Comparison of ENCODE assay signal across 9 cellular contexts in the genomic region with DNA sequence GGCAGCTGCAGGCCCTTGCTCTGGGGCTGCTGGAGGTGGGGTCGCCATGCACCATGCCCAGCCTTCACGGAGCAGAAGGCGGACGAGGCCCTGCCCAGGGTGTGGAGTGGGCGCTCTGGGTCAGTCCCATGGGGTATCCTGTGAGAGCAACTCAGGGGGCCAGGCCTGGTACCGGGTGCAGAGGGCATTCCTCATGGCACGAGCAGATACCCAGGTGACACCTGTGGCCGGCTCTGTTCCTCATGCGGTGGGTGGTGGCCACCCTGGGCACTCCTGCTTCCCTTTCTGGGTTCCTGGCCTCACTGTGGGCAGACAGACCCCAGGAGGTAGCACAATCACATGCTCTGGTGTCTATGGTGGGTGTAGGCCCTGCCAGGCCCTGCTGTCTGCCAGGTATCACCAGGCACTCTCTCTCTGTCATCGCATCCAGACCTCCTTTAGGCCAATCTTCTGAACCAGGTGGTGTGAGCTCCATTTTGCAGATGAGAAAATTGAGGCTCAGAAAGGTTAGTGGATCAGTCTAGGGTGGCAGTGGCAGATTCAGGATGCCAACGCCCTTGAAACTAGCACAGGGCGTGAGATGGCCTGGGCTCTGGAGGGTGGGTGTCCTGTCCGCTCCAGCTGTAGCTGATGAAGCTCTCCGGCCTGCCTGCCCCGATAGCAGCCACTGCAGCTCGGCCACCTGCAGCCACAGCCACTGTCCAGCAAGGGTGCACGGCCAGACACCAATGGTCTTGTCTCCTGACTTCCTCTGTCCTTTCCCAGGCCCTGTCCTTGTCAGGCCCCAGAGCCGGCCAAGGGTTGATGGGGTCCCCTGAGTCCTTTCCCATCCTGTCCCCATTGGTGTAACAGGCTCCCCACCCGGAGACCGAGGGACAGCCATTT. TPM values are rescaled to one million over a fixed set of nuclear protein-coding genes. Genes with fewer than 3 reads are reported as not detected.
DNase-seq lines count a peak whose midpoint lies in the region; ATAC-seq and TF ChIP-seq lines count a peak whose summit lies in the region.
"Had no signal": no experiment of that assay in that cellular context is flagged by ENCODE, and none has a peak within 500 bp of the region (broad histone marks: within the 10 kb centered on the region; RNA-seq: fewer than 3 reads in every experiment).

No MANE protein-coding gene starts in this region.

- H3K23ac ChIP-seq in H9 (ENCODE audit: insufficient read length, low read depth, low read length) = no peak overlapping the region

- no peaks in the 10 kb centered on the region for H3K27me3 ChIP-seq in H9 (ENCODE audit: insufficient read depth, low read length)

- H3K27me3 Mint-ChIP-seq in H9 (ENCODE audit: low read depth) = no peaks in the 10 kb centered on the region
- H3K27me3 Mint-ChIP-seq in activated CD8-positive, alpha-beta T cell treated with anti-CD3 and anti-CD28 coated beads, Interleukin-2, amount 10 ng/mL, durations not matched to agents 7 days and 5 days (ENCODE audit: low read depth) = no peaks in the 10 kb centered on the region

- H3K79me1 ChIP-seq in H9 (ENCODE audit: insufficient read depth, low read depth, low read length, poor library complexity, severe bottlenecking) = peaks cover 2% of the 10 kb centered on the region

- H3K23me2 ChIP-seq in H9 (ENCODE audit: insufficient read length, low read depth, low read length, poor library complexity, severe bottlenecking) = no peaks in the 10 kb centered on the region

- no peak overlapping the region for H2AFZ ChIP-seq in H9 (ENCODE audit: low read length)

- peak overlapping the region in 1 of 2 experiments; percentile 8; a peak in 2 of 5 replicates for H3K4me3 Mint-ChIP-seq in H9
- H3K4me3 Mint-ChIP-seq in activated CD8-positive, alpha-beta T cell treated with anti-CD3 and anti-CD28 coated beads, Interleukin-2, amount 10 ng/mL, durations not matched to agents 7 days and 5 days = peak overlapping the region; percentile 72
- peak overlapping the region; percentile 80 for H3K4me3 Mint-ChIP-seq in stimulated activated effector memory CD8-positive, alpha-beta T cell treated with anti-CD3 and anti-CD28 coated beads, Interleukin-12 subunit alpha, Interleukin-12 subunit beta, amount 100 ng/mL, for 72 hours

- CTCF ChIA-PET in activated CD8-positive, alpha-beta T cell treated with anti-CD3 and anti-CD28 coated beads, Interleukin-2, amount 10 ng/mL, durations not matched to agents 7 days and 5 days (lab: Charles Lee) = interaction anchor here (1.0 to 16.5 kb wide), 3 partner anchors 9 to 123 kb away, joined by 3 to 381 read pairs (median 6); partner anchors contain the start of gene DGKZ

- H3K9me3 ChIP-seq in H9 (ENCODE audit: control insufficient read depth, low read depth, low read length) = no peaks in the 10 kb centered on the region

- H3K9ac ChIP-seq in H9 (ENCODE audit: extremely low read depth, insufficient read length, low read length) = no peak overlapping the region

- no peak overlapping the region for H2BK12ac ChIP-seq in H9 (ENCODE audit: insufficient read length, low read depth, low read length)

- no peak overlapping the region for H4K5ac ChIP-seq in H9 (ENCODE audit: insufficient read length, low read depth, low read length)

- no peak overlapping the region for H2BK15ac ChIP-seq in H9 (ENCODE audit: low read depth, low read length)

- DNase-seq in H9 (no peak), left ventricle myocardium superior (no peak), NCI-H2029 (lab: John Stamatoyannopoulos, UW) (no peak), epidermal melanocyte (ENCODE audit: insufficient read length, low spot score) (no peak), NCI-H1105 (lab: John Stamatoyannopoulos, UW) (no peak), NCI-H2081 (lab: John Stamatoyannopoulos, UW) (no peak)
- no peak for DNase-seq in activated CD8-positive, alpha-beta T cell treated with anti-CD3 and anti-CD28 coated beads, Interleukin-2, amount 10 ng/mL, durations not matched to agents 7 days and 5 days
- DNase-seq in stimulated activated effector memory CD8-positive, alpha-beta T cell treated with anti-CD3 and anti-CD28 coated beads, Interleukin-12 subunit alpha, Interleukin-12 subunit beta, amount 100 ng/mL, for 72 hours (ENCODE audit: low spot score in 2 of 2) = no peak
- DNase-seq: stimulated activated CD4-positive, alpha-beta T cell treated with anti-CD3 and anti-CD28 coated beads, Interleukin-15, amount 100 ng/mL, for 24 hours had no signal

- H4K8ac ChIP-seq in H9 (replicated peaks; ENCODE audit: insufficient read length, low read depth, low read length) = no peak overlapping the region

- ATAC-seq in activated CD8-positive, alpha-beta T cell treated with anti-CD3 and anti-CD28 coated beads, Interleukin-2, amount 10 ng/mL, durations not matched to agents 7 days and 5 days = no peak
- ATAC-seq in left ventricle myocardium superior = peak; percentile 1
- ATAC-seq in stimulated activated effector memory CD8-positive, alpha-beta T cell treated with anti-CD3 and anti-CD28 coated beads, Interleukin-12 subunit alpha, Interleukin-12 subunit beta, amount 100 ng/mL, for 72 hours = no peak

- H3K36me3 Mint-ChIP-seq in H9 (ENCODE audit: insufficient read depth in 1 of 3, low read depth in 3 of 3) = peaks cover 0 to 2% (median 0%) of the 10 kb centered on the region in 3 experiments; a peak in 4 of 7 replicates
- H3K36me3 Mint-ChIP-seq in activated CD8-positive, alpha-beta T cell treated with anti-CD3 and anti-CD28 coated beads, Interleukin-2, amount 10 ng/mL, durations not matched to agents 7 days and 5 days (ENCODE audit: low read depth) = peaks cover 7% of the 10 kb centered on the region
- H3K36me3 Mint-ChIP-seq in stimulated activated effector memory CD8-positive, alpha-beta T cell treated with anti-CD3 and anti-CD28 coated beads, Interleukin-12 subunit alpha, Interleukin-12 subunit beta, amount 100 ng/mL, for 72 hours = peaks cover 5% of the 10 kb centered on the region

- H3T11ph ChIP-seq in H9 (ENCODE audit: low read length) = no peak overlapping the region

- TF ChIP-seq CTCF in H9 (conservative IDR thresholded peaks at IDR 0.05) = no peak

- H3K4me1 ChIP-seq in H9 (ENCODE audit: insufficient read depth, low read length) = no peaks in the 10 kb centered on the region; the same call in 1 of the 2 replicates

- H3K4me1 Mint-ChIP-seq in H9 = peaks cover 28 to 45% of the 10 kb centered on the region in 2 experiments
- H3K4me1 Mint-ChIP-seq in activated CD8-positive, alpha-beta T cell treated with anti-CD3 and anti-CD28 coated beads, Interleukin-2, amount 10 ng/mL, durations not matched to agents 7 days and 5 days (ENCODE audit: low read depth) = peaks cover 58% of the 10 kb centered on the region
- H3K4me1 Mint-ChIP-seq in stimulated activated effector memory CD8-positive, alpha-beta T cell treated with anti-CD3 and anti-CD28 coated beads, Interleukin-12 subunit alpha, Interleukin-12 subunit beta, amount 100 ng/mL, for 72 hours = peaks cover 55% of the 10 kb centered on the region

- H3K27ac ChIP-seq in H9 (ENCODE audit: insufficient read length, low read depth, low read length) = no peak overlapping the region

- no CpG with 5 or more reads among the region's 20 CpGs for WGBS in H9 (ENCODE audit: extremely low coverage, insufficient read length, low lambda C conversion rate)

- POLR2A ChIA-PET in activated CD8-positive, alpha-beta T cell treated with anti-CD3 and anti-CD28 coated beads, Interleukin-2, amount 10 ng/mL, durations not matched to agents 7 days and 5 days (lab: Charles Lee) = interaction anchor here (0.6 to 10.0 kb wide), 3 partner anchors 11 to 825 kb away, joined by 3 to 77 read pairs (median 7); no protein-coding TSS in a partner anchor

- no peak overlapping the region for H3K4me2 ChIP-seq in H9 (ENCODE audit: insufficient read depth, insufficient read length, low read length)

- H2BK5ac ChIP-seq in H9 (ENCODE audit: insufficient read length, low read length) = no peak overlapping the region

- no peaks in the 10 kb centered on the region; the same call in 1 of the 2 replicates for H3K79me2 ChIP-seq in H9 (ENCODE audit: insufficient read depth, low read length)

- H3K56ac ChIP-seq in H9 (ENCODE audit: insufficient read length, low read depth, low read length) = no peak overlapping the region

- intact Hi-C loops in left ventricle myocardium superior (cut with micrococcal nuclease) = no loop called here

- no peak overlapping the region; the same call in 1 of the 2 replicates for H3K14ac ChIP-seq in H9 (ENCODE audit: insufficient read depth, low read length)

- H3K4ac ChIP-seq in H9 (ENCODE audit: low read depth, low read length) = no peak overlapping the region

- H2BK120ac ChIP-seq in H9 (ENCODE audit: low read depth, low read length, poor library complexity, severe bottlenecking) = no peak overlapping the region

- no peaks in the 10 kb centered on the region for H4K20me1 ChIP-seq in H9 (ENCODE audit: control insufficient read depth, insufficient read depth, insufficient read length)

- peak overlapping the region; percentile 29 to 84 (median 64); a peak in 5 of 7 replicates for H3K27ac Mint-ChIP-seq in H9
- peak overlapping the region; percentile 83 for H3K27ac Mint-ChIP-seq in activated CD8-positive, alpha-beta T cell treated with anti-CD3 and anti-CD28 coated beads, Interleukin-2, amount 10 ng/mL, durations not matched to agents 7 days and 5 days
- H3K27ac Mint-ChIP-seq in stimulated activated effector memory CD8-positive, alpha-beta T cell treated with anti-CD3 and anti-CD28 coated beads, Interleukin-12 subunit alpha, Interleukin-12 subunit beta, amount 100 ng/mL, for 72 hours = peak overlapping the region; percentile 96

- H3K9me3 Mint-ChIP-seq in H9 = no peaks in the 10 kb centered on the region
- H3K9me3 Mint-ChIP-seq in activated CD8-positive, alpha-beta T cell treated with anti-CD3 and anti-CD28 coated beads, Interleukin-2, amount 10 ng/mL, durations not matched to agents 7 days and 5 days (ENCODE audit: insufficient read depth) = no peaks in the 10 kb centered on the region
- H3K9me3 Mint-ChIP-seq in stimulated activated effector memory CD8-positive, alpha-beta T cell treated with anti-CD3 and anti-CD28 coated beads, Interleukin-12 subunit alpha, Interleukin-12 subunit beta, amount 100 ng/mL, for 72 hours = no peaks in the 10 kb centered on the region

- H2BK20ac ChIP-seq in H9 (ENCODE audit: low read depth, low read length, poor library complexity, severe bottlenecking) = no peak overlapping the region

- H3K18ac ChIP-seq in H9 (ENCODE audit: insufficient read length, low read depth, low read length) = no peak overlapping the region

- no peak overlapping the region for H4K91ac ChIP-seq in H9 (ENCODE audit: insufficient read length, low read depth, low read length)

- H2AK5ac ChIP-seq in H9 (ENCODE audit: insufficient read length, low read length) = no peak overlapping the region

RNA-seq across cellular contexts. Expression of gene DGKZ, which starts 15.1 kb away (rescaled TPM):
- total RNA-seq in H9 (2021) (68.8 and 68.9 TPM in 2 replicates), left ventricle myocardium superior (71.7 TPM)
- 100 to 1,000 TPM; 151 to 152 TPM for total RNA-seq in activated CD8-positive, alpha-beta T cell treated with anti-CD3 and anti-CD28 coated beads, Interleukin-2, amount 10 ng/mL, durations not matched to agents 7 days and 5 days

RNA-seq across cellular contexts. Expression of gene MDK, which starts 19.1 kb away (rescaled TPM):
- 392 and 407 TPM in 2 replicates for total RNA-seq in H9 (2021)
- total RNA-seq in activated CD8-positive, alpha-beta T cell treated with anti-CD3 and anti-CD28 coated beads, Interleukin-2, amount 10 ng/mL, durations not matched to agents 7 days and 5 days = 1 to 10 TPM; 6.9 to 7.4 TPM
- total RNA-seq in left ventricle myocardium superior = 5.7 TPM

RNA-seq across cellular contexts. Expression of gene CHRM4, which starts 29.2 kb away (rescaled TPM):
- total RNA-seq in H9 (2021) = 1.0 and 1.1 TPM in 2 replicates
- total RNA-seq in activated CD8-positive, alpha-beta T cell treated with anti-CD3 and anti-CD28 coated beads, Interleukin-2, amount 10 ng/mL, durations not matched to agents 7 days and 5 days = under 1 TPM; 0.37 TPM
- not detected for total RNA-seq in left ventricle myocardium superior

Comparison
In these comparisons a context has a peak if more than half of its experiments do, and no peak if none do; other contexts are left out.
1. RNA of gene MDK, which starts 19.1 kb away (total RNA-seq): 392 to 407 TPM in H9; 6.9 to 7.4 TPM in activated CD8-positive, alpha-beta T cell treated with anti-CD3 and anti-CD28 coated beads, Interleukin-2, amount 10 ng/mL, durations not matched to agents 7 days and 5 days and 5.7 TPM in left ventricle myocardium superior (single experiment); every median in the first group is over 10 times any median in the second.
2. Peak in every context shown above with its lines, with median percentiles within 50 percentile points of each other: H3K27ac Mint-ChIP-seq.